Comparison of ENCODE assay signal across 20 cellular contexts in genomic region chr12:115648463-115648862, GRCh38.
DNase-seq lines count a peak whose midpoint lies in the region; ATAC-seq and TF ChIP-seq lines count a peak whose summit lies in the region.
"Had no signal": no experiment of that assay in that cellular context is flagged by ENCODE, and none has a peak within 500 bp of the region (broad histone marks: within the 10 kb centered on the region; RNA-seq: fewer than 3 reads in every experiment).

No MANE protein-coding gene starts in this region.

- H3K9me3 ChIP-seq in breast epithelium (peaks cover 0 to 3% of the 10 kb centered on the region in 2 donors), mammary epithelial cell (replicated peaks; ENCODE audit: insufficient read depth, low read length) (no peaks in the 10 kb centered on the region), smooth muscle cell (replicated peaks; ENCODE audit: low read depth) (no peaks in the 10 kb centered on the region)

- H3K79me2 ChIP-seq in mammary epithelial cell (ENCODE audit: insufficient read depth, low read length) (no peaks in the 10 kb centered on the region), smooth muscle cell (ENCODE audit: low read depth) (no peaks in the 10 kb centered on the region)

- H3K4me1 ChIP-seq in breast epithelium (no peaks in the 10 kb centered on the region), mammary epithelial cell (ENCODE audit: insufficient read depth, low read length) (no peaks in the 10 kb centered on the region), smooth muscle cell (ENCODE audit: low read depth) (no peaks in the 10 kb centered on the region)

- ATAC-seq in HG03159 (IDR thresholded peaks at IDR 0.05; ENCODE audit: unreplicated experiment) = no peak
- ATAC-seq in GM18498 (IDR thresholded peaks at IDR 0.05; ENCODE audit: unreplicated experiment) = no peak
- ATAC-seq: GM12878 had no signal

- H3K27ac Mint-ChIP-seq in MCF 10A (ENCODE audit: low read depth, unreplicated experiment) = no peak overlapping the region
- H3K27ac Mint-ChIP-seq: CD4-positive, alpha-beta T cell had no signal

- no peaks in the 10 kb centered on the region for H3K27me3 ChIP-seq in breast epithelium
- no peaks in the 10 kb centered on the region for H3K27me3 ChIP-seq in mammary epithelial cell (ENCODE audit: insufficient read depth, low read length)
- no peaks in the 10 kb centered on the region for H3K27me3 ChIP-seq in smooth muscle cell (ENCODE audit: low read depth)

- no peak overlapping the region for H3K27ac ChIP-seq in breast epithelium
- no peak overlapping the region for H3K27ac ChIP-seq in mammary epithelial cell (ENCODE audit: insufficient read depth, low read depth, low read length)
- H3K27ac ChIP-seq in smooth muscle cell (ENCODE audit: low read depth) = peak overlapping the region; percentile 41
- H3K27ac ChIP-seq: SK-N-MC had no signal

- WGBS in mammary epithelial cell (ENCODE audit: low coverage, missing lambda C conversion rate) = 0% methylated on average over 1 of the region's 1 CpG
- 26% methylated on average over 1 of the region's 1 CpG for WGBS in smooth muscle cell (ENCODE audit: low lambda C conversion rate)

- in situ Hi-C loops in mammary epithelial cell (cut with MboI; ENCODE audit: low sequenced_read_pairs in 2 of 2) = loop anchor here in 1 of 2 donors (25.0 kb wide), 1 partner anchor 264 kb away; no protein-coding TSS in a partner anchor

- POLR2A ChIA-PET in MCF 10A (lab: Yijun Ruan, JAX) = interaction anchor here (0.6 kb wide), 1 partner anchor 1190 kb away, joined by 4 read pairs; no protein-coding TSS in a partner anchor

- H3K9ac ChIP-seq in mammary epithelial cell (ENCODE audit: insufficient read depth, low read length) = no peak overlapping the region
- H3K9ac ChIP-seq in smooth muscle cell (ENCODE audit: low read depth) = no peak overlapping the region

- no peak for TF ChIP-seq CTCF in MCF 10A (IDR thresholded peaks at IDR 0.05; ENCODE audit: unreplicated experiment)
- TF ChIP-seq CTCF in breast epithelium (IDR thresholded peaks at IDR 0.05) = no peak
- no peak for TF ChIP-seq CTCF in mammary epithelial cell (conservative IDR thresholded peaks at IDR 0.05 in 1 of 2, IDR thresholded peaks at IDR 0.05 in 1 of 2; ENCODE audit: extremely low read depth in 1 of 2, insufficient read depth in 1 of 2, low read depth in 1 of 2, low read length in 2 of 2)
- no peak for TF ChIP-seq CTCF in foreskin fibroblast (IDR thresholded peaks at IDR 0.05; ENCODE audit: low read depth, low read length)
- TF ChIP-seq CTCF in smooth muscle cell (IDR thresholded peaks at IDR 0.05; ENCODE audit: borderline replicate concordance, insufficient read depth, poor library complexity, severe bottlenecking) = no peak

- peak; percentile 8 for DNase-seq in MCF 10A (ENCODE audit: unreplicated experiment)
- no peak for DNase-seq in breast epithelium (ENCODE audit: low spot score in 2 of 2)
- peak; percentile 31 for DNase-seq in mammary epithelial cell
- DNase-seq in foreskin fibroblast = peak; percentile 44 to 71
- no peak for DNase-seq in smooth muscle cell (lab: John Stamatoyannopoulos, UW; ENCODE audit: unreplicated experiment)
- DNase-seq in hypothalamus (lab: John Stamatoyannopoulos, UW) = no peak
- DNase-seq: 8988T; Caco-2; CD4-positive, alpha-beta T cell; GF-D8; NCI-H1092 treated with DMSO at 0.1 percent for 48 hours; NCI-H2081 treated with DMSO at 0.1 percent for 48 hours; NCI-H446 treated with DMSO at 0.1 percent for 48 hours; NCI-H774; OCI-M1; SHP77 had no signal

- no peaks in the 10 kb centered on the region for H3K4me1 Mint-ChIP-seq in MCF 10A (ENCODE audit: insufficient read depth, unreplicated experiment)

- H3K36me3 ChIP-seq in breast epithelium (no peaks in the 10 kb centered on the region), mammary epithelial cell (ENCODE audit: insufficient read depth, low read length) (no peaks in the 10 kb centered on the region), smooth muscle cell (ENCODE audit: low read depth) (no peaks in the 10 kb centered on the region)

- no TSS peak for BruUV-seq in MCF 10A (replicated peaks; lab: Mats Ljungman, UMichigan)
- BruUV-seq in mammary epithelial cell (replicated peaks; lab: Mats Ljungman, UMichigan) = no TSS peak

- no peak overlapping the region for H3K4me3 ChIP-seq in breast epithelium
- no peak overlapping the region for H3K4me3 ChIP-seq in mammary epithelial cell (replicated peaks in 1 of 3; ENCODE audit: insufficient read depth in 1 of 3, low read depth in 2 of 3, low read length in 3 of 3)
- H3K4me3 ChIP-seq in foreskin fibroblast (ENCODE audit: low read depth in 1 of 2, low read length in 2 of 2) = no peak overlapping the region
- no peak overlapping the region for H3K4me3 ChIP-seq in smooth muscle cell
- H3K4me3 ChIP-seq: GM12878, SK-N-MC had no signal

- no peak overlapping the region for H3K4me2 ChIP-seq in mammary epithelial cell (ENCODE audit: insufficient read depth, low read depth, low read length)
- H3K4me2 ChIP-seq in smooth muscle cell = no peak overlapping the region

- CTCF ChIA-PET in MCF 10A (lab: Yijun Ruan, JAX) (interaction anchor here (0.9 kb wide), 1 partner anchor 9 kb away, joined by 4 read pairs; no protein-coding TSS in a partner anchor), mammary epithelial cell (lab: Charles Lee; ENCODE audit: low non-redundant PET) (no interaction called here)

- intact Hi-C loops in MCF 10A (cut with micrococcal nuclease) = no loop called here
- intact Hi-C loops in breast epithelium (cut with DNase I; ENCODE audit: low total_unique reads) = no loop called here
- intact Hi-C loops in mammary epithelial cell (cut with micrococcal nuclease) = no loop called here

- no peak overlapping the region for H3K4me3 Mint-ChIP-seq in MCF 10A (ENCODE audit: unreplicated experiment)
- H3K4me3 Mint-ChIP-seq: CD4-positive, alpha-beta T cell had no signal

- H3K27me3 Mint-ChIP-seq in MCF 10A (ENCODE audit: insufficient read depth, unreplicated experiment) = no peaks in the 10 kb centered on the region

- no peak for TF ChIP-seq POLR2A in breast epithelium (IDR thresholded peaks at IDR 0.05)

- no peaks in the 10 kb centered on the region for H3K9me3 Mint-ChIP-seq in MCF 10A (ENCODE audit: unreplicated experiment)

- H3F3A ChIP-seq in smooth muscle cell (ENCODE audit: low read depth) = no peaks in the 10 kb centered on the region

- no peaks in the 10 kb centered on the region for H4K20me1 ChIP-seq in mammary epithelial cell (ENCODE audit: insufficient read depth, low read length)
- H4K20me1 ChIP-seq in smooth muscle cell (ENCODE audit: low read depth) = no peaks in the 10 kb centered on the region

- dilution Hi-C loops in mammary epithelial cell (cut with HindIII; ENCODE audit: low sequenced_read_pairs) = no loop called here

- no peaks in the 10 kb centered on the region for H3K36me3 Mint-ChIP-seq in MCF 10A (ENCODE audit: insufficient read depth, unreplicated experiment)

- H2AFZ ChIP-seq in mammary epithelial cell (ENCODE audit: low read depth, low read length) (no peak overlapping the region), smooth muscle cell (ENCODE audit: low read depth) (no peak overlapping the region)

Comparison
In these comparisons a context has a peak if more than half of its experiments do, and no peak if none do; other contexts are left out.
1. DNase-seq: peak in MCF 10A (single experiment), mammary epithelial cell (single experiment) and foreskin fibroblast (2 of 2); none in breast epithelium (0 of 2), smooth muscle cell (single experiment) and hypothalamus (0 of 51).